In the genomic region with DNA sequence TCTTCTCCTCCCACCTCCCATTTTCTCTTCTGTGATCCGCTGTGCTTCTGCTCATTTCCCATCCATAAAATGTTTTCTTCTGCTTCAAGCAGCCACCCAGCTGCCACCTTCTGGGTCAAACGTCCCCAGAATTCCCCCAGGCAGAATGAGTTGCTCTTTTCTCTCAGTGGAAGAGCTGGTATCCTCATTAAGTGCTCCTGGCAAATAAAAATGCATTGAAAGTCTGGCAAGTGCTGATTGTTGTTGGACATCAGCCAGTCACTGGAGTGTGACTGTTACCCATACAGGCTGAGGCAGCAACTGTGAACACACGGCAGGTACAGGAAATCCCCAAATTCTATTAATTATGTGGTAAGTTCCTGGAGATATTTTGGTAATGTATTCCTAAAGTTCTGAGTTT, we compare ENCODE assay signal across 12 cellular contexts. TPM values are rescaled to one million over a fixed set of nuclear protein-coding genes. Genes with fewer than 3 reads are reported as not detected.
DNase-seq lines count a peak whose midpoint lies in the region; ATAC-seq and TF ChIP-seq lines count a peak whose summit lies in the region.
"Had no signal": no experiment of that assay in that cellular context is flagged by ENCODE, and none has a peak within 500 bp of the region (broad histone marks: within the 10 kb centered on the region; RNA-seq: fewer than 3 reads in every experiment).

No MANE protein-coding gene starts in this region.

- WGBS in right cardiac atrium, result 30% methylated on average over 3 of the region's 3 CpGs
- WGBS in sigmoid colon, 2 donors, result 33 to 43% methylated on average over 3 of the region's 3 CpGs

- H3K9me3 ChIP-seq in BLaER1 (no peaks in the 10 kb centered on the region), right cardiac atrium (ENCODE audit: control insufficient read depth, low read length) (no peaks in the 10 kb centered on the region), sigmoid colon (no peaks in the 10 kb centered on the region)

- H3K4me1 ChIP-seq in BLaER1 (peaks cover 29% of the 10 kb centered on the region), right cardiac atrium (ENCODE audit: control insufficient read depth, insufficient read depth, low read length) (peaks cover 15% of the 10 kb centered on the region), sigmoid colon (peaks cover 0 to 35% (median 22%) of the 10 kb centered on the region in 4 donors)

- intact Hi-C loops in right cardiac atrium (cut with DNase I), result no loop called here
- intact Hi-C loops in sigmoid colon (cut with DNase I), result no loop called here

- peak overlapping the region; percentile 68 for H3K4me2 ChIP-seq in BLaER1

- H3K4me3 ChIP-seq in BLaER1, result no peak overlapping the region
- H3K4me3 ChIP-seq in right cardiac atrium (ENCODE audit: low read length), result no peak overlapping the region
- H3K4me3 ChIP-seq in sigmoid colon, result no peak overlapping the region
- H3K4me3 ChIP-seq: K562 had no signal

- DNase-seq in NCI-H1105 treated with DMSO at 0.1 percent for 48 hours (lab: John Stamatoyannopoulos, UW), result peak; percentile 87
- peak; percentile 22 to 47 for DNase-seq in SHP77 (lab: John Stamatoyannopoulos, UW)
- DNase-seq in right cardiac atrium, result no peak
- DNase-seq in ACHN, result no peak
- DNase-seq in stimulated activated naive CD4-positive, alpha-beta T cell (lab: John Stamatoyannopoulos, UW), result no peak
- DNase-seq in sigmoid colon, result no peak
- DNase-seq: activated effector memory CD4-positive, alpha-beta T cell treated with Interleukin-2 at 50 U/mL for 16 hours; stimulated activated naive CD8-positive, alpha-beta T cell treated with anti-CD3 and anti-CD28 coated beads, Interleukin-15, Interleukin-2, amounts not matched to agents 100 U/mL and 50 U/mL, for 24 hours had no signal

- TF ChIP-seq EP300 in sigmoid colon (IDR thresholded peaks at IDR 0.05), result no peak

- TF ChIP-seq CTCF in sigmoid colon (IDR thresholded peaks at IDR 0.05), result no peak

- ATAC-seq in right cardiac atrium, result peak in 1 of 2 donors; percentile 54
- no peak for ATAC-seq in HG02678 (IDR thresholded peaks at IDR 0.05; ENCODE audit: unreplicated experiment)
- ATAC-seq: activated CD4-positive, CD25-positive, alpha-beta regulatory T cell treated with anti-CD3 and anti-CD28 coated beads, Interleukin-2, amount 50 U/mL, for 24 hours; K562; stimulated activated naive CD8-positive, alpha-beta T cell treated with anti-CD3 and anti-CD28 coated beads, Interleukin-15, Interleukin-2, amounts not matched to agents 100 U/mL and 50 U/mL, for 24 hours had no signal

- H4K20me1 ChIP-seq in BLaER1, result no peaks in the 10 kb centered on the region

- TF ChIP-seq POLR2A in sigmoid colon (IDR thresholded peaks at IDR 0.05), result no peak

- H3K36me3 ChIP-seq in BLaER1 (no peaks in the 10 kb centered on the region), sigmoid colon (no peaks in the 10 kb centered on the region)

- H3K27me3 ChIP-seq in BLaER1 (no peaks in the 10 kb centered on the region), right cardiac atrium (ENCODE audit: control insufficient read depth, insufficient read depth) (no peaks in the 10 kb centered on the region), sigmoid colon (no peaks in the 10 kb centered on the region)

- H3K9ac ChIP-seq in BLaER1, result peak overlapping the region; percentile 11; the same call in 1 of the 2 replicates

- H3K27ac ChIP-seq in BLaER1 (peak overlapping the region; percentile 39; the same call in 1 of the 2 replicates), right cardiac atrium (ENCODE audit: low read length) (peak overlapping the region; percentile 13), sigmoid colon (no peak overlapping the region)

- in situ Hi-C loops in ACHN (cut with HindIII; ENCODE audit: low pct_ligation_motif_present, low pct_unique_long_range_greater_than_20kb, low sequenced_read_pairs), result no loop called here

RNA-seq across cellular contexts. Expression of gene LIMCH1, which starts 52.6 kb away (rescaled TPM):
- total RNA-seq in right cardiac atrium (100 to 1,000 TPM; 157 to 248 (median 198) TPM), sigmoid colon (10 to 100 TPM in 3 of 4 donors, 1 to 10 TPM in 1; 6.7 to 26.0 (median 14.2) TPM)
- polyA plus RNA-seq in right cardiac atrium (43.3 TPM), sigmoid colon (1 to 10 TPM in 2 of 3 donors, under 1 TPM in 1; 0.46 to 3.9 (median 3.0) TPM)
- polyA plus RNA-seq: K562 had no signal

Comparison
In these comparisons a context has a peak if more than half of its experiments do, and no peak if none do; other contexts are left out.
1. H3K27ac ChIP-seq: peak in BLaER1 (single experiment) and right cardiac atrium (single experiment); none in sigmoid colon (0 of 4).
2. DNase-seq: peak in NCI-H1105 treated with DMSO at 0.1 percent for 48 hours (single experiment) and SHP77 (2 of 2); none in right cardiac atrium (0 of 3), ACHN (single experiment), stimulated activated naive CD4-positive, alpha-beta T cell (0 of 6) and sigmoid colon (single experiment).
3. RNA of gene LIMCH1, which starts 52.6 kb away (total RNA-seq): 157 to 248 TPM in right cardiac atrium; 6.7 to 26.0 TPM in sigmoid colon; every median in the first group is over 4 times any median in the second.